Comparison of ENCODE assay signal across 2 cellular contexts in genomic region chr11:64253481-64253880, GRCh38.
TF ChIP-seq lines count a peak whose summit lies in the region.

No MANE protein-coding gene starts in this region.

TF ChIP-seq in SK-N-SH, 30 proteins besides CTCF, POLR2A, EP300 and RAD21 (continued from another document):
- TF ChIP-seq USF1 (IDR thresholded peaks at IDR 0.05; ENCODE audit: borderline replicate concordance, low read depth): no peak
- TF ChIP-seq REST (IDR thresholded peaks at IDR 0.05; ENCODE audit: low read depth, low read length): no peak

TF ChIP-seq in SK-N-SH treated with all-trans-retinoic acid at 6 μM for 48 hours, 23 proteins besides CTCF, POLR2A, EP300 and RAD21 (continued from another document):
- no peak for TF ChIP-seq PATZ1 (CRISPR knock-in tag; IDR thresholded peaks at IDR 0.05; ENCODE audit: borderline replicate concordance)
- TF ChIP-seq ESRRG (CRISPR knock-in tag; IDR thresholded peaks at IDR 0.05): no peak
- no peak for TF ChIP-seq BACH2 (CRISPR knock-in tag; IDR thresholded peaks at IDR 0.05; ENCODE audit: borderline replicate concordance)
- TF ChIP-seq PPARA (CRISPR knock-in tag; IDR thresholded peaks at IDR 0.05; ENCODE audit: borderline replicate concordance): no peak
- TF ChIP-seq ZNF70 (CRISPR knock-in tag; IDR thresholded peaks at IDR 0.05): no peak
- TF ChIP-seq ZC3H10 (CRISPR knock-in tag; IDR thresholded peaks at IDR 0.05): no peak
- no peak for TF ChIP-seq ZNF565 (CRISPR knock-in tag; conservative IDR thresholded peaks at IDR 0.05; ENCODE audit: low read depth)
- TF ChIP-seq CSRNP3 (CRISPR knock-in tag; IDR thresholded peaks at IDR 0.05): no peak
- no peak for TF ChIP-seq GLIS3 (CRISPR knock-in tag; IDR thresholded peaks at IDR 0.05)
- no peak for TF ChIP-seq CSDC2 (CRISPR knock-in tag; IDR thresholded peaks at IDR 0.05)
- TF ChIP-seq TOX (CRISPR knock-in tag; IDR thresholded peaks at IDR 0.05; ENCODE audit: borderline replicate concordance): no peak
- no peak for TF ChIP-seq POU6F1 (CRISPR knock-in tag; IDR thresholded peaks at IDR 0.05; ENCODE audit: borderline replicate concordance, low read depth)
- no peak for TF ChIP-seq ZFP3 (CRISPR knock-in tag; IDR thresholded peaks at IDR 0.05)
- TF ChIP-seq CREB5 (CRISPR knock-in tag; IDR thresholded peaks at IDR 0.05; ENCODE audit: low read depth): no peak
- no peak for TF ChIP-seq ISL1 (CRISPR knock-in tag; IDR thresholded peaks at IDR 0.05)
- no peak for TF ChIP-seq TSHZ2 (CRISPR knock-in tag; IDR thresholded peaks at IDR 0.05)
TF ChIP-seq in SK-N-SH treated with all-trans-retinoic acid at 6 μM for 48 hours: peak in this region for 0.
